Comparison of ENCODE assay signal across 10 cellular contexts in genomic region chr17:57733085-57733484, GRCh38. TPM values are rescaled to one million over a fixed set of nuclear protein-coding genes. Genes with fewer than 3 reads are reported as not detected.
"Had no signal": no experiment of that assay in that cellular context is flagged by ENCODE, and none has a peak within 500 bp of the region (broad histone marks: within the 10 kb centered on the region; RNA-seq: fewer than 3 reads in every experiment).

No MANE protein-coding gene starts in this region.

- FAIRE-seq: H1, H54 had no signal

- H3K4me1 Mint-ChIP-seq: GM23338 had no signal

- H3K27ac Mint-ChIP-seq: GM23338, H9, HFFc6, IgD-negative memory B cell had no signal

- ATAC-seq: GM23338 had no signal

- H3K9me3 Mint-ChIP-seq: GM23338, H9, HFFc6, IgD-negative memory B cell had no signal

- H3K4me2 ChIP-seq: GM23338 had no signal

- DNase-seq: HCEC 1CT, HFFc6, KG1 had no signal

- H2AFZ ChIP-seq: GM23338 had no signal

- H3K4me3 ChIP-seq: GM23338 had no signal

- H3K4me3 Mint-ChIP-seq: GM23338, H9, HFFc6, IgD-negative memory B cell had no signal

- H3K27ac ChIP-seq: HL-60 had no signal

- H3K36me3 Mint-ChIP-seq: IgD-negative memory B cell had no signal

RNA-seq across cellular contexts. Expression of gene CCDC182, which starts 12.0 kb away (rescaled TPM):
- total RNA-seq: GM23338, H1, H9, HFFc6, HT1080 had no signal
- polyA plus RNA-seq: GM23338, H1, IgD-negative memory B cell had no signal
